Comparison of ENCODE assay signal across 13 cellular contexts in genomic region chr6:40755046-40755681, GRCh38.
DNase-seq lines count a peak whose midpoint lies in the region; ATAC-seq and TF ChIP-seq lines count a peak whose summit lies in the region.
"Had no signal": no experiment of that assay in that cellular context is flagged by ENCODE, and none has a peak within 500 bp of the region (broad histone marks: within the 10 kb centered on the region; RNA-seq: fewer than 3 reads in every experiment).

No MANE protein-coding gene starts in this region.

- no peak overlapping the region for H3K4me3 ChIP-seq in epithelial cell of esophagus (ENCODE audit: low read length)
- H3K4me3 ChIP-seq: prostate gland, vagina had no signal

- peak overlapping the region; percentile 33 for H3K4me3 Mint-ChIP-seq in nephron progenitor cell
- H3K4me3 Mint-ChIP-seq: activated naive CD4-positive, alpha-beta T cell treated with anti-CD3 and anti-CD28 coated beads for 36 hours had no signal

- TF ChIP-seq CTCF in epithelial cell of esophagus (IDR thresholded peaks at IDR 0.05; ENCODE audit: insufficient read depth, low read depth, low read length, missing control alignments) (no peak), nephron progenitor cell (IDR thresholded peaks at IDR 0.05) (no peak)

- H3K9me3 Mint-ChIP-seq in nephron progenitor cell: no peaks in the 10 kb centered on the region
- H3K9me3 Mint-ChIP-seq: activated naive CD4-positive, alpha-beta T cell treated with anti-CD3 and anti-CD28 coated beads for 36 hours had no signal

- no peaks in the 10 kb centered on the region for H3K36me3 Mint-ChIP-seq in nephron progenitor cell (ENCODE audit: low read depth)

- H3K27me3 Mint-ChIP-seq in nephron progenitor cell (ENCODE audit: low read depth, poor library complexity): peaks cover 65% of the 10 kb centered on the region

- H3K4me1 Mint-ChIP-seq in nephron progenitor cell: peaks cover 20% of the 10 kb centered on the region

- ATAC-seq in HG02759 (IDR thresholded peaks at IDR 0.05; ENCODE audit: unreplicated experiment): no peak
- ATAC-seq: left lobe of liver had no signal

- H3K27ac Mint-ChIP-seq in nephron progenitor cell: no peak overlapping the region
- H3K27ac Mint-ChIP-seq: activated naive CD4-positive, alpha-beta T cell treated with anti-CD3 and anti-CD28 coated beads for 36 hours had no signal

- DNase-seq in AG08395 (ENCODE audit: low spot score): peak; percentile 81
- DNase-seq in NCI-H2171 (lab: John Stamatoyannopoulos, UW): peak; percentile 35
- peak; percentile 28 for DNase-seq in epithelial cell of esophagus (ENCODE audit: low read depth)
- peak; percentile 8 for DNase-seq in nephron progenitor cell
- no peak for DNase-seq in stimulated activated CD8-positive, alpha-beta memory T cell treated with anti-CD3 and anti-CD28 coated beads, Interleukin-4, amount 100 ng/mL, for 48 hours
- DNase-seq in D341Med (ENCODE audit: low spot score): no peak
- DNase-seq in DMS153 treated with DMSO at 0.1 percent for 48 hours (lab: John Stamatoyannopoulos, UW; ENCODE audit: unreplicated experiment): no peak
- DNase-seq: activated naive CD4-positive, alpha-beta T cell treated with anti-CD3 and anti-CD28 coated beads for 36 hours; erythroblast had no signal

Comparison
In these comparisons a context has a peak if more than half of its experiments do, and no peak if none do; other contexts are left out.
1. DNase-seq: peak in AG08395 (single experiment), NCI-H2171 (single experiment), epithelial cell of esophagus (single experiment) and nephron progenitor cell (single experiment); none in stimulated activated CD8-positive, alpha-beta memory T cell treated with anti-CD3 and anti-CD28 coated beads, Interleukin-4, amount 100 ng/mL, for 48 hours (single experiment), D341Med (single experiment) and DMS153 treated with DMSO at 0.1 percent for 48 hours (single experiment).